In genomic region chr2:227106845-227107759, GRCh38 we compare ENCODE assay signal across 1 cellular context.
A peak's percentile ranks its signal among the peaks of the same experiment; 100 is the strongest.
TF ChIP-seq lines count a peak whose summit lies in the region.

No MANE protein-coding gene starts in this region.

TF ChIP-seq in HepG2, 621 proteins besides CTCF, POLR2A, EP300 and RAD21 (continued from another document and continues in another):
- TF ChIP-seq ZNF75D (CRISPR knock-in tag; IDR thresholded peaks at IDR 0.05; ENCODE audit: borderline replicate concordance) (no peak), SP1 (IDR thresholded peaks at IDR 0.05) (no peak), SP1 (CRISPR knock-in tag; IDR thresholded peaks at IDR 0.05) (no peak), NFE2L2 (IDR thresholded peaks at IDR 0.05; ENCODE audit: low read length) (no peak), HDAC1 (CRISPR knock-in tag; IDR thresholded peaks at IDR 0.05) (no peak), ZNF816 (CRISPR knock-in tag; IDR thresholded peaks at IDR 0.05; ENCODE audit: borderline replicate concordance) (no peak), ZGPAT (CRISPR knock-in tag; IDR thresholded peaks at IDR 0.05) (no peak), NR3C1 (CRISPR knock-in tag; IDR thresholded peaks at IDR 0.05) (no peak), ZSCAN5A (CRISPR knock-in tag; IDR thresholded peaks at IDR 0.05; ENCODE audit: borderline replicate concordance) (no peak), ZNF382 (CRISPR knock-in tag; IDR thresholded peaks at IDR 0.05; ENCODE audit: borderline replicate concordance) (no peak), ZNF280B (CRISPR knock-in tag; IDR thresholded peaks at IDR 0.05; ENCODE audit: borderline replicate concordance) (no peak), DBP (CRISPR knock-in tag; IDR thresholded peaks at IDR 0.05; ENCODE audit: not compliant biosample characterization) (no peak), BRD4 (CRISPR knock-in tag; IDR thresholded peaks at IDR 0.05) (no peak), ELK4 (CRISPR knock-in tag; IDR thresholded peaks at IDR 0.05; ENCODE audit: borderline replicate concordance) (no peak), EHMT2 (IDR thresholded peaks at IDR 0.05; ENCODE audit: borderline replicate concordance, low read depth, low read length) (no peak), ZFP82 (CRISPR knock-in tag; IDR thresholded peaks at IDR 0.05; ENCODE audit: borderline replicate concordance) (no peak), ZBTB44 (CRISPR knock-in tag; IDR thresholded peaks at IDR 0.05) (no peak), ELF4 (CRISPR knock-in tag; IDR thresholded peaks at IDR 0.05; ENCODE audit: borderline replicate concordance) (no peak), MAFG (CRISPR knock-in tag; IDR thresholded peaks at IDR 0.05) (no peak), ZNF776 (CRISPR knock-in tag; IDR thresholded peaks at IDR 0.05) (no peak), FUBP1 (CRISPR knock-in tag; IDR thresholded peaks at IDR 0.05; ENCODE audit: borderline replicate concordance) (no peak), ZNF768 (CRISPR knock-in tag; IDR thresholded peaks at IDR 0.05) (no peak), SNAPC4 (CRISPR knock-in tag; IDR thresholded peaks at IDR 0.05) (no peak), ZNF629 (CRISPR knock-in tag; conservative IDR thresholded peaks at IDR 0.05) (no peak), ATF2 (CRISPR knock-in tag; IDR thresholded peaks at IDR 0.05) (peak; percentile 31; the same call in 1 of the 2 replicates), E2F5 (CRISPR knock-in tag; conservative IDR thresholded peaks at IDR 0.05) (no peak), PTBP1 (IDR thresholded peaks at IDR 0.05; ENCODE audit: low read depth, low read length, poor library complexity, severe bottlenecking) (no peak), KAT7 (CRISPR knock-in tag; IDR thresholded peaks at IDR 0.05; ENCODE audit: borderline replicate concordance) (no peak), U2AF2 (IDR thresholded peaks at IDR 0.05; ENCODE audit: low read depth, low read length) (no peak), TCF12 (IDR thresholded peaks at IDR 0.05) (no peak), TCF12 (CRISPR knock-in tag; IDR thresholded peaks at IDR 0.05) (no peak), ZNF331 (CRISPR knock-in tag; IDR thresholded peaks at IDR 0.05) (0 out of 2 replicates have a peak, but pooled peaks have one; percentile 28), XRCC5 (optimal IDR thresholded peaks at IDR 0.05; ENCODE audit: low read length) (peak; percentile 45), NFKBIZ (CRISPR knock-in tag; IDR thresholded peaks at IDR 0.05) (no peak), ELF3 (CRISPR knock-in tag; IDR thresholded peaks at IDR 0.05) (peak; percentile 30; the same call in 1 of the 2 replicates), MTF1 (CRISPR knock-in tag; IDR thresholded peaks at IDR 0.05) (no peak), ZNF530 (CRISPR knock-in tag; IDR thresholded peaks at IDR 0.05; ENCODE audit: low read depth) (no peak), RFX3 (CRISPR knock-in tag; IDR thresholded peaks at IDR 0.05) (no peak), TBX3 (IDR thresholded peaks at IDR 0.05; ENCODE audit: borderline replicate concordance) (no peak), ZNF205 (CRISPR knock-in tag; IDR thresholded peaks at IDR 0.05) (no peak)
